Comparison of ENCODE assay signal across 14 cellular contexts in genomic region chr4:140018931-140019618, GRCh38.
A peak's percentile ranks its signal among the peaks of the same experiment; 100 is the strongest.
DNase-seq lines count a peak whose midpoint lies in the region; ATAC-seq and TF ChIP-seq lines count a peak whose summit lies in the region.
"Had no signal": no experiment of that assay in that cellular context is flagged by ENCODE, and none has a peak within 500 bp of the region (broad histone marks: within the 10 kb centered on the region; RNA-seq: fewer than 3 reads in every experiment).

No MANE protein-coding gene starts in this region.

- POLR2A ChIA-PET in IMR-90 (lab: Charles Lee; ENCODE audit: unreplicated experiment) (no interaction called here), Panc1 (lab: Charles Lee) (no interaction called here)

- no peak overlapping the region for H2BK20ac ChIP-seq in IMR-90 (ENCODE audit: low read depth, low read length)

- H3K4me3 ChIP-seq in BLaER1 treated with 17β-estradiol and CSF1 and Interleukin-3, amounts not matched to agents 10 nM and 100 nM, result no peak overlapping the region
- H3K4me3 ChIP-seq in IMR-90 (ENCODE audit: insufficient read depth, low read depth, low read length) (no peak overlapping the region), Panc1 (ENCODE audit: low read depth in 2 of 2, low read length in 2 of 2) (no peak overlapping the region), mesenchymal stem cell (ENCODE audit: insufficient read depth in 1 of 2, low read depth in 1 of 2, low read length in 2 of 2) (no peak overlapping the region), trophoblast cell (ENCODE audit: low read depth, low read length) (no peak overlapping the region)

- H3K27me3 ChIP-seq in BLaER1 treated with 17β-estradiol and CSF1 and Interleukin-3, amounts not matched to agents 10 nM and 100 nM, result no peaks in the 10 kb centered on the region
- H3K27me3 ChIP-seq in IMR-90 (ENCODE audit: control insufficient read depth, insufficient read depth, low read length), result no peaks in the 10 kb centered on the region
- H3K27me3 ChIP-seq in Panc1 (ENCODE audit: control insufficient read depth, insufficient read depth, low read length), result no peaks in the 10 kb centered on the region
- no peaks in the 10 kb centered on the region for H3K27me3 ChIP-seq in mesenchymal stem cell (ENCODE audit: control insufficient read depth in 1 of 2, insufficient read depth in 1 of 2, low read length in 2 of 2)
- H3K27me3 ChIP-seq in trophoblast cell (ENCODE audit: insufficient read depth, low read length), result no peaks in the 10 kb centered on the region

- H3K4me1 ChIP-seq in BLaER1 treated with 17β-estradiol and CSF1 and Interleukin-3, amounts not matched to agents 10 nM and 100 nM, result peaks cover 8 to 59% (median 17%) of the 10 kb centered on the region in 10 experiments; a peak in 19 of 20 replicates
- no peaks in the 10 kb centered on the region for H3K4me1 ChIP-seq in IMR-90 (ENCODE audit: control insufficient read depth, insufficient read depth, low read length)
- H3K4me1 ChIP-seq in Panc1 (ENCODE audit: control insufficient read depth, insufficient read depth, low read length), result peaks cover 26% of the 10 kb centered on the region
- H3K4me1 ChIP-seq in mesenchymal stem cell (ENCODE audit: control insufficient read depth, insufficient read depth, low read depth, low read length), result peaks cover 2% of the 10 kb centered on the region
- H3K4me1 ChIP-seq in trophoblast cell (ENCODE audit: control insufficient read depth in 1 of 2, insufficient read depth in 2 of 2, low read length in 2 of 2), result peaks cover 0 to 2% of the 10 kb centered on the region in 2 experiments

- peak; percentile 24 for DNase-seq in IMR-90
- peak; percentile 60 for DNase-seq in Panc1 (ENCODE audit: low read depth, low spot score)
- DNase-seq in mesenchymal stem cell, result peak; percentile 42
- no peak for DNase-seq in stimulated activated CD4-positive, alpha-beta T cell treated with anti-CD3 and anti-CD28 coated beads, Interleukin-12 subunit alpha, Interleukin-12 subunit beta, amount 100 ng/mL, for 4 hours
- DNase-seq in GM13977 (ENCODE audit: low spot score), result no peak
- no peak for DNase-seq in NCI-H2196 (lab: John Stamatoyannopoulos, UW; ENCODE audit: unreplicated experiment)
- DNase-seq in trophoblast cell, result no peak
- DNase-seq: activated CD8-positive, alpha-beta T cell treated with anti-CD3 and anti-CD28 coated beads for 36 hours; CD4-positive, alpha-beta memory T cell; effector CD4-positive, alpha-beta T cell; hypothalamus; stimulated activated naive CD4-positive, alpha-beta T cell treated with Interleukin-2 at 50 U/mL for 16 hours had no signal

- no peak overlapping the region for H2AFZ ChIP-seq in IMR-90 (replicated peaks; ENCODE audit: low read length, poor library complexity)
- no peak overlapping the region for H2AFZ ChIP-seq in mesenchymal stem cell (ENCODE audit: low read depth, low read length)
- H2AFZ ChIP-seq in trophoblast cell (ENCODE audit: insufficient read depth, low read length, poor library complexity), result no peak overlapping the region

- dilution Hi-C loops in IMR-90 (cut with HindIII; ENCODE audit: low sequenced_read_pairs, unreplicated experiment), result no loop called here

- no peak overlapping the region for H2BK120ac ChIP-seq in IMR-90 (ENCODE audit: low read depth, low read length)
- H2BK120ac ChIP-seq in mesenchymal stem cell (ENCODE audit: low read depth, low read length), result no peak overlapping the region
- no peak overlapping the region for H2BK120ac ChIP-seq in trophoblast cell (ENCODE audit: insufficient read depth, low read length, poor library complexity)

- no peak overlapping the region for H2BK12ac ChIP-seq in mesenchymal stem cell (ENCODE audit: low read length in 2 of 2)
- no peak overlapping the region for H2BK12ac ChIP-seq in trophoblast cell (ENCODE audit: low read length)

- H3K56ac ChIP-seq in IMR-90 (ENCODE audit: extremely low read depth, insufficient read depth, low read length), result no peak overlapping the region

- H3K79me2 ChIP-seq in trophoblast cell (ENCODE audit: control insufficient read depth, insufficient read depth, low read length, poor library complexity), result no peaks in the 10 kb centered on the region

- peak overlapping the region; percentile 3 to 80 (median 52); a peak in 20 of 22 replicates for H3K4me2 ChIP-seq in BLaER1 treated with 17β-estradiol and CSF1 and Interleukin-3, amounts not matched to agents 10 nM and 100 nM
- no peak overlapping the region for H3K4me2 ChIP-seq in IMR-90 (ENCODE audit: low read depth, low read length)
- no peak overlapping the region for H3K4me2 ChIP-seq in mesenchymal stem cell (ENCODE audit: low read length, poor library complexity, severe bottlenecking)
- H3K4me2 ChIP-seq in trophoblast cell (ENCODE audit: low read length), result no peak overlapping the region

- no peak overlapping the region for H3K9ac ChIP-seq in BLaER1 treated with 17β-estradiol and CSF1 and Interleukin-3, amounts not matched to agents 10 nM and 100 nM
- no peak overlapping the region for H3K9ac ChIP-seq in IMR-90 (ENCODE audit: low read depth, low read length)
- H3K9ac ChIP-seq in mesenchymal stem cell (ENCODE audit: low read length), result no peak overlapping the region
- no peak overlapping the region for H3K9ac ChIP-seq in trophoblast cell (ENCODE audit: low read length)

- H4K91ac ChIP-seq in IMR-90 (ENCODE audit: insufficient read depth, low read depth, low read length) (no peak overlapping the region), mesenchymal stem cell (ENCODE audit: low read length) (no peak overlapping the region), trophoblast cell (ENCODE audit: low read depth, low read length) (no peak overlapping the region)

- BruUV-seq in IMR-90 (replicated peaks; lab: Mats Ljungman, UMichigan) (no TSS peak), Panc1 (replicated peaks; lab: Mats Ljungman, UMichigan) (no TSS peak)

- H4K20me1 ChIP-seq in BLaER1 treated with 17β-estradiol and CSF1 and Interleukin-3, amounts not matched to agents 10 nM and 100 nM, result peaks cover 0 to 16% (median 0%) of the 10 kb centered on the region in 11 experiments; a peak in 5 of 22 replicates
- no peaks in the 10 kb centered on the region for H4K20me1 ChIP-seq in IMR-90 (ENCODE audit: insufficient read depth, low read length)

- TF ChIP-seq CTCF in IMR-90 (conservative IDR thresholded peaks at IDR 0.05; ENCODE audit: low read depth, low read length) (no peak), Panc1 (IDR thresholded peaks at IDR 0.05) (no peak), GM13977 (IDR thresholded peaks at IDR 0.05; ENCODE audit: extremely low read depth, insufficient read depth, missing control alignments) (no peak)

- peak overlapping the region in 2 of 11 experiments; percentile 26 to 27; a peak in 3 of 22 replicates for H3K27ac ChIP-seq in BLaER1 treated with 17β-estradiol and CSF1 and Interleukin-3, amounts not matched to agents 10 nM and 100 nM
- H3K27ac ChIP-seq in IMR-90 (ENCODE audit: insufficient read depth, low read length) (no peak overlapping the region), Panc1 (ENCODE audit: low read length) (peak overlapping the region; percentile 78), mesenchymal stem cell (ENCODE audit: low read length, poor library complexity, severe bottlenecking) (peak overlapping the region; percentile 55), trophoblast cell (ENCODE audit: low read depth, low read length) (no peak overlapping the region)
- H3K27ac ChIP-seq: HL-60 had no signal

- H3K36me3 ChIP-seq in BLaER1 treated with 17β-estradiol and CSF1 and Interleukin-3, amounts not matched to agents 10 nM and 100 nM, result peaks cover 0 to 11% (median 5%) of the 10 kb centered on the region in 11 experiments; a peak in 6 of 22 replicates
- H3K36me3 ChIP-seq in IMR-90 (ENCODE audit: control insufficient read depth, insufficient read depth, low read length), result no peaks in the 10 kb centered on the region
- H3K36me3 ChIP-seq in Panc1 (ENCODE audit: control insufficient read depth, insufficient read depth, low read length), result no peaks in the 10 kb centered on the region
- no peaks in the 10 kb centered on the region for H3K36me3 ChIP-seq in mesenchymal stem cell (ENCODE audit: control insufficient read depth in 1 of 2, insufficient read depth in 2 of 2, low read depth in 1 of 2, low read length in 2 of 2)
- H3K36me3 ChIP-seq in trophoblast cell (ENCODE audit: control insufficient read depth in 1 of 2, insufficient read depth in 2 of 2, low read length in 2 of 2), result no peaks in the 10 kb centered on the region

- ATAC-seq in IMR-90 (ENCODE audit: low read depth), result peak; percentile 46
- peak; percentile 85 for ATAC-seq in Panc1
- ATAC-seq: activated CD8-positive, alpha-beta T cell treated with anti-CD3 and anti-CD28 coated beads for 36 hours had no signal

- peaks cover 7 to 23% (median 16%) of the 10 kb centered on the region in 11 experiments for H3K9me3 ChIP-seq in BLaER1 treated with 17β-estradiol and CSF1 and Interleukin-3, amounts not matched to agents 10 nM and 100 nM (replicated peaks in 1 of 11)
- peaks cover 2% of the 10 kb centered on the region for H3K9me3 ChIP-seq in IMR-90 (ENCODE audit: control insufficient read depth, insufficient read depth, low read length)
- peaks cover 11% of the 10 kb centered on the region; the same call in 1 of the 2 replicates for H3K9me3 ChIP-seq in Panc1 (ENCODE audit: control insufficient read depth, insufficient read depth, low read depth, low read length)
- H3K9me3 ChIP-seq in mesenchymal stem cell (ENCODE audit: control insufficient read depth, low read length), result no peaks in the 10 kb centered on the region
- no peaks in the 10 kb centered on the region for H3K9me3 ChIP-seq in trophoblast cell (ENCODE audit: insufficient read depth, low read depth, low read length)

- WGBS in IMR-90 (ENCODE audit: extremely low coverage in 2 of 2, insufficient read length in 1 of 2), 2 experiments, result no CpG with 5 or more reads among the region's 3 CpGs
- WGBS in mesenchymal stem cell, result 74% methylated on average over 2 of the region's 3 CpGs
- WGBS in trophoblast cell (ENCODE audit: extremely low coverage, insufficient coverage, insufficient read length), result no CpG with 5 or more reads among the region's 3 CpGs

- H2BK15ac ChIP-seq in IMR-90 (ENCODE audit: low read depth, low read length) (no peak overlapping the region), mesenchymal stem cell (ENCODE audit: low read depth, poor library complexity, severe bottlenecking) (no peak overlapping the region)

- H3K18ac ChIP-seq in IMR-90 (ENCODE audit: low read depth, low read length) (peak overlapping the region; percentile 18; the same call in 1 of the 2 replicates), mesenchymal stem cell (ENCODE audit: low read depth in 1 of 2, low read length in 2 of 2) (no peak overlapping the region), trophoblast cell (ENCODE audit: low read length) (no peak overlapping the region)

- no peak for TF ChIP-seq POLR2A in IMR-90 (IDR thresholded peaks at IDR 0.05; ENCODE audit: low read depth, low read length)

- CTCF ChIA-PET in IMR-90 (lab: Yijun Ruan, JAX) (interaction anchor here (0.6 to 1.2 kb wide), 2 partner anchors 9 to 137 kb away, joined by 4 read pairs; no protein-coding TSS in a partner anchor), Panc1 (lab: Charles Lee) (no interaction called here)

- H3K9me1 ChIP-seq in IMR-90 (ENCODE audit: insufficient read depth, low read length), result no peaks in the 10 kb centered on the region

- no peak for TF ChIP-seq RAD21 in IMR-90 (IDR thresholded peaks at IDR 0.05; ENCODE audit: low read length)

- no peaks in the 10 kb centered on the region for H3K79me1 ChIP-seq in IMR-90 (ENCODE audit: low read depth in 1 of 2, low read length in 2 of 2)
- H3K79me1 ChIP-seq in mesenchymal stem cell (replicated peaks; ENCODE audit: low read length, poor library complexity, severe bottlenecking), result peaks cover 2% of the 10 kb centered on the region
- H3K79me1 ChIP-seq in trophoblast cell (ENCODE audit: low read length), result no peaks in the 10 kb centered on the region

- H2AK5ac ChIP-seq in IMR-90 (ENCODE audit: low read depth, low read length), result no peak overlapping the region
- no peak overlapping the region for H2AK5ac ChIP-seq in mesenchymal stem cell (ENCODE audit: low read length, severe bottlenecking)
- H2AK5ac ChIP-seq in trophoblast cell (ENCODE audit: low read length), result no peak overlapping the region

- no peak overlapping the region for H3K4ac ChIP-seq in IMR-90 (ENCODE audit: low read depth, low read length)
- H3K4ac ChIP-seq in mesenchymal stem cell (ENCODE audit: low read depth in 1 of 2, low read length in 2 of 2), result no peak overlapping the region
- H3K4ac ChIP-seq in trophoblast cell (ENCODE audit: low read depth, low read length), result no peak overlapping the region

- H3K23ac ChIP-seq in IMR-90 (ENCODE audit: low read depth, low read length), result no peak overlapping the region
- no peak overlapping the region for H3K23ac ChIP-seq in mesenchymal stem cell (ENCODE audit: low read length in 2 of 2)
- H3K23ac ChIP-seq in trophoblast cell (ENCODE audit: low read length), result no peak overlapping the region

- in situ Hi-C loops in IMR-90 (cut with MboI; ENCODE audit: low sequenced_read_pairs) (loop anchor here (10.0 to 25.0 kb wide), 4 partner anchors 136 to 843 kb away; partner anchors contain the start of gene MAML3), Panc1 (cut with HindIII; ENCODE audit: low pct_unique_long_range_greater_than_20kb, low sequenced_read_pairs) (no loop called here), GM13977 (cut with MboI; ENCODE audit: low pct_unique_long_range_greater_than_20kb, low sequenced_read_pairs, unreplicated experiment) (no loop called here)

- no peak overlapping the region for H2AK9ac ChIP-seq in IMR-90 (replicated peaks; ENCODE audit: low read depth, low read length, poor library complexity)

- H2BK5ac ChIP-seq in IMR-90 (ENCODE audit: low read depth, low read length, poor library complexity, severe bottlenecking) (no peak overlapping the region), mesenchymal stem cell (ENCODE audit: low read depth, low read length, poor library complexity, severe bottlenecking) (no peak overlapping the region), trophoblast cell (ENCODE audit: low read depth, low read length, poor library complexity) (no peak overlapping the region)

- H4K8ac ChIP-seq in IMR-90 (ENCODE audit: low read depth in 2 of 2, low read length in 2 of 2), result no peak overlapping the region
- H4K8ac ChIP-seq in mesenchymal stem cell (ENCODE audit: low read length), result no peak overlapping the region
- H4K8ac ChIP-seq in trophoblast cell (ENCODE audit: low read depth, low read length), result no peak overlapping the region

- no peak overlapping the region for H3K14ac ChIP-seq in IMR-90 (replicated peaks; ENCODE audit: low read depth, low read length)
- no peak overlapping the region for H3K14ac ChIP-seq in mesenchymal stem cell (ENCODE audit: low read length in 2 of 2)
- no peak overlapping the region for H3K14ac ChIP-seq in trophoblast cell (ENCODE audit: low read length)

- intact Hi-C loops in IMR-90 (cut with micrococcal nuclease) (no loop called here), Panc1 (cut with micrococcal nuclease; ENCODE audit: unreplicated experiment) (loop anchor here (10.0 kb wide), 3 partner anchors 66 to 306 kb away; no protein-coding TSS in a partner anchor)

- H4K12ac ChIP-seq in trophoblast cell (ENCODE audit: low read depth, low read length), result no peak overlapping the region

- no peak overlapping the region for H4K5ac ChIP-seq in IMR-90 (ENCODE audit: low read depth, low read length)

Comparison
In these comparisons a context has a peak if more than half of its experiments do, and no peak if none do; other contexts are left out.
1. H3K27ac ChIP-seq: peak in Panc1 (single experiment) and mesenchymal stem cell (single experiment); none in IMR-90 (single experiment) and trophoblast cell (single experiment).
2. H3K4me2 ChIP-seq: peak in BLaER1 treated with 17β-estradiol and CSF1 and Interleukin-3, amounts not matched to agents 10 nM and 100 nM (11 of 11); none in IMR-90 (single experiment), mesenchymal stem cell (single experiment) and trophoblast cell (single experiment).
3. DNase-seq: peak in IMR-90 (single experiment), Panc1 (single experiment) and mesenchymal stem cell (single experiment); none in stimulated activated CD4-positive, alpha-beta T cell treated with anti-CD3 and anti-CD28 coated beads, Interleukin-12 subunit alpha, Interleukin-12 subunit beta, amount 100 ng/mL, for 4 hours (single experiment), GM13977 (single experiment), NCI-H2196 (single experiment) and trophoblast cell (0 of 2).